ENCODE assay signal across 26 cellular contexts in genomic region chr19:16036941-16037340, GRCh38.
"Had no signal": no experiment of that assay in that cellular context is flagged by ENCODE, and none has a peak within 500 bp of the region (broad histone marks: within the 10 kb centered on the region; RNA-seq: fewer than 3 reads in every experiment).

No MANE protein-coding gene starts in this region.

- H3K27me3 ChIP-seq: foreskin keratinocyte, gastroesophageal sphincter, left lung had no signal

- H3K27me3 Mint-ChIP-seq: naive B cell had no signal

- H3K4me3 Mint-ChIP-seq: memory B cell, mesothelial cell of epicardium, naive B cell had no signal

- DNase-seq: dermis blood vessel endothelial cell; effector CD4-positive, alpha-beta T cell; effector memory CD4-positive, alpha-beta T cell; foreskin keratinocyte; glutamatergic neuron; heart right ventricle; hippocampal formation; left cardiac atrium; left lung; left ventricle myocardium superior; mammary epithelial cell; mesendoderm; mucosa of descending colon; naive B cell had no signal

- H3K4me3 ChIP-seq: coronary artery, dorsolateral prefrontal cortex, esophagus muscularis mucosa, gastroesophageal sphincter, heart right ventricle, left lung, lung, mucosa of descending colon had no signal

- FAIRE-seq: colon, endothelial cell of umbilical vein, frontal cortex, islet of Langerhans, keratinocyte had no signal

- H3K9me3 Mint-ChIP-seq: memory B cell, naive B cell had no signal

- H3K36me3 ChIP-seq: esophagus muscularis mucosa, gastroesophageal sphincter, heart right ventricle, left lung had no signal

- H3K27ac ChIP-seq: coronary artery, dorsolateral prefrontal cortex, esophagus muscularis mucosa, foreskin keratinocyte, gastroesophageal sphincter, heart right ventricle, left lung had no signal

- ATAC-seq: foreskin keratinocyte, gastroesophageal sphincter, heart right ventricle, left cardiac atrium, left lung, left ventricle myocardium superior, mucosa of descending colon had no signal

- H3K36me3 Mint-ChIP-seq: memory B cell, mesothelial cell of epicardium, naive B cell had no signal

- H3K27ac Mint-ChIP-seq: memory B cell, mesothelial cell of epicardium, naive B cell had no signal

- H3K4me1 ChIP-seq: foreskin keratinocyte had no signal

- H3K4me1 Mint-ChIP-seq: memory B cell had no signal

- H3K9me3 ChIP-seq: esophagus muscularis mucosa, gastroesophageal sphincter, heart right ventricle, left lung, mucosa of descending colon had no signal
